In genomic region chr4:91089194-91089593, GRCh38 we compare ENCODE assay signal across 32 cellular contexts.
DNase-seq lines count a peak whose midpoint lies in the region; ATAC-seq and TF ChIP-seq lines count a peak whose summit lies in the region.
"Had no signal": no experiment of that assay in that cellular context is flagged by ENCODE, and none has a peak within 500 bp of the region (broad histone marks: within the 10 kb centered on the region; RNA-seq: fewer than 3 reads in every experiment).

No MANE protein-coding gene starts in this region.

- peaks cover 2% of the 10 kb centered on the region for H3K36me3 Mint-ChIP-seq in memory B cell
- H3K36me3 Mint-ChIP-seq: activated naive CD8-positive, alpha-beta T cell treated with anti-CD3 and anti-CD28 coated beads for 36 hours; CD8-positive, alpha-beta T cell had no signal

- peaks cover 9% of the 10 kb centered on the region for H3K4me1 Mint-ChIP-seq in memory B cell
- H3K4me1 Mint-ChIP-seq: activated naive CD8-positive, alpha-beta T cell treated with anti-CD3 and anti-CD28 coated beads for 36 hours; stimulated activated naive CD8-positive, alpha-beta T cell treated with anti-CD3 and anti-CD28 coated beads, Interleukin-15, amount 100 ng/mL, for 72 hours had no signal

- no peak for TF ChIP-seq CTCF in PC-3 (conservative IDR thresholded peaks at IDR 0.05; ENCODE audit: low read depth, low read length)

- H3K27ac ChIP-seq in ACC112 (ENCODE audit: low read depth, low read length) (no peak overlapping the region), PC-3 (ENCODE audit: low read length) (no peak overlapping the region)
- H3K27ac ChIP-seq: left ventricle myocardium inferior, neutrophil, Peyer's patch, spleen, uterus had no signal

- no peaks in the 10 kb centered on the region for H3K36me3 ChIP-seq in ACC112 (ENCODE audit: insufficient read depth, low read length)
- H3K36me3 ChIP-seq in PC-3 (ENCODE audit: low read depth, low read length): no peaks in the 10 kb centered on the region
- H3K36me3 ChIP-seq: left ventricle myocardium inferior, neutrophil, Peyer's patch, spleen, uterus had no signal

- no peaks in the 10 kb centered on the region for H3K9me3 Mint-ChIP-seq in memory B cell
- H3K9me3 Mint-ChIP-seq: CD8-positive, alpha-beta T cell; stimulated activated naive CD8-positive, alpha-beta T cell treated with anti-CD3 and anti-CD28 coated beads, Interleukin-15, amount 100 ng/mL, for 72 hours had no signal

- H3K4me3 ChIP-seq in ACC112 (ENCODE audit: low read depth, low read length): peak overlapping the region; percentile 63
- no peak overlapping the region for H3K4me3 ChIP-seq in PC-3 (ENCODE audit: low read length)
- H3K4me3 ChIP-seq: K562, left ventricle myocardium inferior, Peyer's patch, spleen, uterus had no signal

- H3K4me1 ChIP-seq in ACC112 (ENCODE audit: control insufficient read depth, insufficient read depth, low read length, unreplicated experiment) (no peaks in the 10 kb centered on the region), PC-3 (ENCODE audit: insufficient read depth, low read length) (peaks cover 9% of the 10 kb centered on the region; the same call in 1 of the 2 replicates)
- H3K4me1 ChIP-seq: left ventricle myocardium inferior, Peyer's patch, spleen, uterus had no signal

- POLR2A ChIA-PET in PC-3 (lab: Charles Lee; ENCODE audit: unreplicated experiment): no interaction called here

- peak overlapping the region; percentile 64 for H3K27ac Mint-ChIP-seq in memory B cell
- H3K27ac Mint-ChIP-seq: activated naive CD8-positive, alpha-beta T cell treated with anti-CD3 and anti-CD28 coated beads for 36 hours; activated T-cell treated with anti-CD3 and anti-CD28 coated beads, Interleukin-2, amount 50 U/mL, for 24 hours; B cell; CD8-positive, alpha-beta T cell; stimulated activated naive CD8-positive, alpha-beta T cell treated with anti-CD3 and anti-CD28 coated beads, Interleukin-15, amount 100 ng/mL, for 72 hours; WTC11 had no signal

- no TSS peak for BruUV-seq in PC-3 (replicated peaks; lab: Mats Ljungman, UMichigan)

- no peak overlapping the region for H3K4me2 ChIP-seq in PC-3 (ENCODE audit: low read length)

- ATAC-seq in GM18907 (IDR thresholded peaks at IDR 0.05; ENCODE audit: unreplicated experiment): peak; percentile 51
- ATAC-seq in PC-3: no peak
- ATAC-seq in memory B cell (ENCODE audit: low read depth): peak; percentile 22
- ATAC-seq in HG03460 (IDR thresholded peaks at IDR 0.05; ENCODE audit: unreplicated experiment): no peak
- ATAC-seq in GM19467 (IDR thresholded peaks at IDR 0.05; ENCODE audit: unreplicated experiment): no peak
- ATAC-seq: CD8-positive, alpha-beta T cell; K562; right cardiac atrium; stimulated activated naive CD8-positive, alpha-beta T cell treated with anti-CD3 and anti-CD28 coated beads, Interleukin-15, amount 100 ng/mL, for 72 hours; WTC11 had no signal

- no peaks in the 10 kb centered on the region for H3K9me2 ChIP-seq in PC-3 (replicated peaks; ENCODE audit: low read length)

- H2AFZ ChIP-seq in ACC112 (ENCODE audit: low read length, unreplicated experiment) (peak overlapping the region; percentile 74), PC-3 (ENCODE audit: low read length) (peak overlapping the region; percentile 20; the same call in 1 of the 2 replicates)

- H3K79me2 ChIP-seq in ACC112 (ENCODE audit: control insufficient read depth, insufficient read depth, low read length, unreplicated experiment): no peaks in the 10 kb centered on the region
- no peaks in the 10 kb centered on the region for H3K79me2 ChIP-seq in PC-3 (ENCODE audit: low read length)

- H3F3A ChIP-seq in PC-3 (ENCODE audit: low read length, unreplicated experiment): no peaks in the 10 kb centered on the region

- H3K4me3 Mint-ChIP-seq in memory B cell: no peak overlapping the region
- H3K4me3 Mint-ChIP-seq: activated naive CD8-positive, alpha-beta T cell treated with anti-CD3 and anti-CD28 coated beads for 36 hours; activated T-cell treated with anti-CD3 and anti-CD28 coated beads, Interleukin-2, amount 50 U/mL, for 24 hours; B cell; CD8-positive, alpha-beta T cell; stimulated activated naive CD8-positive, alpha-beta T cell treated with anti-CD3 and anti-CD28 coated beads, Interleukin-15, amount 100 ng/mL, for 72 hours; WTC11 had no signal

- DNase-seq in PC-3 (no peak), memory B cell (ENCODE audit: low spot score in 2 of 2) (no peak), CD1c-positive myeloid dendritic cell (ENCODE audit: extremely low spot score) (no peak), SKM-1 (lab: John Stamatoyannopoulos, UW; ENCODE audit: unreplicated experiment) (no peak)
- DNase-seq: activated CD4-positive, alpha-beta T cell treated with anti-CD3 and anti-CD28 coated beads, Interleukin-2, amount 50 U/mL, for 1 hour; activated effector memory CD4-positive, alpha-beta T cell treated with anti-CD3 and anti-CD28 coated beads, Interleukin-2, amount 50 U/mL, for 16 hours; activated naive CD8-positive, alpha-beta T cell treated with anti-CD3 and anti-CD28 coated beads for 36 hours; activated T-cell treated with anti-CD3 and anti-CD28 coated beads, Interleukin-2, amount 50 U/mL, for 24 hours; aorta; CD8-positive, alpha-beta T cell; EL; left ventricle myocardium inferior; NCI-H2029; NCI-H526; Peyer's patch; posterior cingulate gyrus; right cardiac atrium; SHP77 treated with DMSO at 0.1 percent for 48 hours; spleen; stimulated activated CD4-positive, alpha-beta T cell treated with anti-CD3 and anti-CD28 coated beads, Interleukin-2, amount 100 ng/mL, for 24 hours; stimulated activated CD8-positive, alpha-beta memory T cell treated with anti-CD3 and anti-CD28 coated beads, Interleukin-4, amount 100 ng/mL, for 48 hours; stimulated activated naive CD8-positive, alpha-beta T cell treated with anti-CD3 and anti-CD28 coated beads, Interleukin-15, amount 100 ng/mL, for 72 hours; T1000; uterus had no signal

- H3K27me3 ChIP-seq in ACC112 (ENCODE audit: insufficient read depth, low read length): no peaks in the 10 kb centered on the region
- H3K27me3 ChIP-seq in PC-3 (ENCODE audit: low read length): no peaks in the 10 kb centered on the region
- H3K27me3 ChIP-seq: neutrophil, Peyer's patch, spleen, uterus had no signal

- no peak overlapping the region for H3K9ac ChIP-seq in PC-3 (ENCODE audit: low read length)

- intact Hi-C loops in PC-3 (cut with micrococcal nuclease): no loop called here

- no peaks in the 10 kb centered on the region for H3K9me3 ChIP-seq in PC-3 (ENCODE audit: low read length)
- H3K9me3 ChIP-seq: left ventricle myocardium inferior, neutrophil, Peyer's patch, spleen, uterus had no signal

- CTCF ChIA-PET in PC-3 (lab: Charles Lee): no interaction called here

- H3K27me3 Mint-ChIP-seq in memory B cell: no peaks in the 10 kb centered on the region
- H3K27me3 Mint-ChIP-seq: activated naive CD8-positive, alpha-beta T cell treated with anti-CD3 and anti-CD28 coated beads for 36 hours; activated T-cell treated with anti-CD3 and anti-CD28 coated beads, Interleukin-2, amount 50 U/mL, for 24 hours; B cell; stimulated activated naive CD8-positive, alpha-beta T cell treated with anti-CD3 and anti-CD28 coated beads, Interleukin-15, amount 100 ng/mL, for 72 hours had no signal

- H4K20me1 ChIP-seq in PC-3 (ENCODE audit: low read length): no peaks in the 10 kb centered on the region

Comparison
In these comparisons a context has a peak if more than half of its experiments do, and no peak if none do; other contexts are left out.
1. ATAC-seq: peak in GM18907 (single experiment) and memory B cell (single experiment); none in PC-3 (single experiment), HG03460 (single experiment) and GM19467 (single experiment).